21 cellular contexts compared by ENCODE assay signal in genomic region chr7:469591-469961, GRCh38. TPM values are rescaled to one million over a fixed set of nuclear protein-coding genes. Genes with fewer than 3 reads are reported as not detected.
A peak's percentile ranks its signal among the peaks of the same experiment; 100 is the strongest.
DNase-seq lines count a peak whose midpoint lies in the region; ATAC-seq and TF ChIP-seq lines count a peak whose summit lies in the region.
"Had no signal": no experiment of that assay in that cellular context is flagged by ENCODE, and none has a peak within 500 bp of the region (broad histone marks: within the 10 kb centered on the region; RNA-seq: fewer than 3 reads in every experiment).

No MANE protein-coding gene starts in this region.

- H3K4me3 ChIP-seq in SK-N-MC, result peak overlapping the region; percentile 23; the same call in 1 of the 2 replicates
- H3K4me3 ChIP-seq in gastrocnemius medialis, result no peak overlapping the region
- H3K4me3 ChIP-seq: HAP-1, PC-9, tibial nerve had no signal

- no peak for TF ChIP-seq CTCF in mesothelial cell of epicardium (IDR thresholded peaks at IDR 0.05; ENCODE audit: unreplicated experiment)
- no peak for TF ChIP-seq CTCF in gastrocnemius medialis (IDR thresholded peaks at IDR 0.05 in 4 of 5, conservative IDR thresholded peaks at IDR 0.05 in 1 of 5)

- DNase-seq in activated CD4-positive, CD25-positive, alpha-beta regulatory T cell treated with anti-CD3 and anti-CD28 coated beads, Interleukin-2, amount 50 U/mL, for 72 hours, result peak; percentile 18
- no peak for DNase-seq in SK-N-MC (ENCODE audit: low read depth, low spot score)
- peak in 1 of 2 experiments; percentile 32 for DNase-seq in mesothelial cell of epicardium (ENCODE audit: low spot score in 2 of 2, unreplicated experiment in 2 of 2)
- DNase-seq in gastrocnemius medialis, result no peak
- DNase-seq in activated CD4-positive, alpha-beta T cell treated with anti-CD3 and anti-CD28 coated beads for 48 hours, result no peak
- no peak for DNase-seq in DMS53 treated with DMSO at 0.1 percent for 48 hours (lab: John Stamatoyannopoulos, UW; ENCODE audit: unreplicated experiment)
- DNase-seq: activated CD4-positive, alpha-beta T cell treated with anti-CD3 and anti-CD28 coated beads, Interleukin-2, amount 50 U/mL, for 4 hours; activated T-cell treated with anti-CD3 and anti-CD28 coated beads, Interleukin-2, amount 50 U/mL, for 4 hours; caudate nucleus; effector CD4-positive, alpha-beta T cell; NCI-H1092; NCI-H774; PC-9; stimulated activated naive B cell treated with anti-CD40 and anti-IgM and Interleukin-4, amounts not matched to agents 10 μg/mL and 1 μg/mL and 100 μg/mL, for 72 hours had no signal

- H3K27ac ChIP-seq in SK-N-MC (peak overlapping the region; percentile 75), gastrocnemius medialis (peak overlapping the region in 3 of 4 donors; percentile 28 to 43 (median 37))
- H3K27ac ChIP-seq: 22Rv1, C4-2B, KMS-11, PC-9 had no signal

- in situ Hi-C loops in gastrocnemius medialis (cut with MboI; ENCODE audit: low sequenced_read_pairs in 4 of 4), result no loop called here

- intact Hi-C loops in gastrocnemius medialis (cut with DNase I; ENCODE audit: low total_unique reads), result loop anchor here (2.0 kb wide), 1 partner anchor 27 kb away; no protein-coding TSS in a partner anchor

- H3K27ac Mint-ChIP-seq in mesothelial cell of epicardium, result peak overlapping the region; percentile 45

- no peak overlapping the region for H3K9ac ChIP-seq in SK-N-MC (ENCODE audit: insufficient read length)
- H3K9ac ChIP-seq: KMS-11 had no signal

- no peak for ATAC-seq in activated CD4-positive, CD25-positive, alpha-beta regulatory T cell treated with anti-CD3 and anti-CD28 coated beads, Interleukin-2, amount 50 U/mL, for 24 hours
- no peak for ATAC-seq in gastrocnemius medialis
- no peak for ATAC-seq in HG02623 (IDR thresholded peaks at IDR 0.05; ENCODE audit: unreplicated experiment)
- ATAC-seq: activated T-cell treated with anti-CD3 and anti-CD28 coated beads, Interleukin-2, amount 50 U/mL, for 4 hours; stimulated activated naive B cell treated with anti-CD40 and anti-IgM and Interleukin-4, amounts not matched to agents 10 μg/mL and 1 μg/mL and 100 μg/mL, for 72 hours had no signal

- H3K36me3 ChIP-seq in SK-N-MC (ENCODE audit: insufficient read depth, low read length) (no peaks in the 10 kb centered on the region), gastrocnemius medialis (no peaks in the 10 kb centered on the region)
- H3K36me3 ChIP-seq: HAP-1 had no signal

- H3K9me3 ChIP-seq in SK-N-MC (ENCODE audit: low read depth, low read length) (no peaks in the 10 kb centered on the region), gastrocnemius medialis (no peaks in the 10 kb centered on the region)
- H3K9me3 ChIP-seq: HAP-1 had no signal

- TF ChIP-seq POLR2A in gastrocnemius medialis (IDR thresholded peaks at IDR 0.05), result no peak

- peaks cover 12% of the 10 kb centered on the region for H3K9me3 Mint-ChIP-seq in mesothelial cell of epicardium

- no peaks in the 10 kb centered on the region for H3K27me3 Mint-ChIP-seq in mesothelial cell of epicardium (ENCODE audit: low read depth)

- no peaks in the 10 kb centered on the region for H3K27me3 ChIP-seq in gastrocnemius medialis
- H3K27me3 ChIP-seq: tibial nerve had no signal

- H3K4me1 ChIP-seq in gastrocnemius medialis, result peaks cover 14 to 15% of the 10 kb centered on the region in 2 donors
- H3K4me1 ChIP-seq: HAP-1 had no signal

- H3K36me3 Mint-ChIP-seq in mesothelial cell of epicardium, result no peaks in the 10 kb centered on the region

- peaks cover 35% of the 10 kb centered on the region for H3K4me1 Mint-ChIP-seq in mesothelial cell of epicardium

- H3K4me3 Mint-ChIP-seq in mesothelial cell of epicardium, result no peak overlapping the region
- H3K4me3 Mint-ChIP-seq: activated T-cell treated with anti-CD3 and anti-CD28 coated beads, Interleukin-2, amount 50 U/mL, for 4 hours; stimulated activated naive B cell treated with anti-CD40 and anti-IgM and Interleukin-4, amounts not matched to agents 10 μg/mL and 1 μg/mL and 100 μg/mL, for 72 hours had no signal

RNA-seq across cellular contexts. Expression of gene PDGFA, which starts 50.1 kb away (rescaled TPM):
- total RNA-seq in mesothelial cell of epicardium, result 74.0 to 78.8 TPM (median 75.3 TPM) in 3 replicates
- total RNA-seq in gastrocnemius medialis, result 10 to 100 TPM; 10.8 to 31.7 (median 26.0) TPM
